ENCODE assay signal across 27 cellular contexts in the genomic region with DNA sequence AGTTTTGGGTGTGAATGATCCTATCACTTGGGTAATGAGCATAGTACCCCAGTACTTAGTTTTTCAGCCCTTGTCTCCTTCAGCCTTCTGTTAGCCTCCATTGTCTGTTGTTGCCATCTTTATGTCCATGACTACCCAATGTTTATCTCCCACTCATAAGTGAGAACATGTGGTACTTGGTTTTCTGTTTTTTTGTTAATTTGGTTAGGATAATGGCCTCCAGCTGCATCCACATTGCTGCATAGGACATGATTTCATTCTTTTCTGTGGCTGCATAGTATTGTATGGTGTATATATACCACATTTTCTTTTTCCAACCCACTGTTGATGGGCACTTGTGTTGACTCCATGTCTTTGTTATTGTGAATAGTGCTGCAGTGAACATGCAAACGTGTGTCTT. TPM values are rescaled to one million over a fixed set of nuclear protein-coding genes. Genes with fewer than 3 reads are reported as not detected.
"Had no signal": no experiment of that assay in that cellular context is flagged by ENCODE, and none has a peak within 500 bp of the region (broad histone marks: within the 10 kb centered on the region; RNA-seq: fewer than 3 reads in every experiment).

No MANE protein-coding gene starts in this region.

- FAIRE-seq: endometrium, islet of Langerhans, pancreas had no signal

- H3K4me1 ChIP-seq: gastroesophageal sphincter, psoas muscle, right atrium auricular region, spleen, testis, uterus had no signal

- H3K27ac ChIP-seq: gastroesophageal sphincter, pancreas, psoas muscle, right atrium auricular region, spleen, testis, uterus had no signal

- H3K4me3 ChIP-seq: gastroesophageal sphincter, pancreas, psoas muscle, right atrium auricular region, spleen, testis, uterus had no signal

- H3K4me1 Mint-ChIP-seq: activated CD4-positive, alpha-beta memory T cell treated with anti-CD3 and anti-CD28 coated beads, Interleukin-2, amount 10 ng/mL, durations not matched to agents 7 days and 5 days; activated CD4-positive, alpha-beta T cell treated with anti-CD3 and anti-CD28 coated beads, Interleukin-2, amount 10 ng/mL, durations not matched to agents 24 days and 14 days; activated naive CD8-positive, alpha-beta T cell treated with anti-CD3 and anti-CD28 coated beads, Interleukin-2, amount 50 U/mL, for 24 hours; brain; nephron progenitor cell had no signal

- H3K36me3 Mint-ChIP-seq: brain had no signal

- H3K9me3 Mint-ChIP-seq: activated T-helper 1 cell treated with anti-CD3 and anti-CD28 coated beads, Interleukin-12 subunit alpha, Interleukin-12 subunit beta, Interleukin-2, Interleukin-4 antibody, amounts not matched to agents 30 ng/mL and 10 ng/mL and 1 ng/mL, durations not matched to agents 14 hours and 24 hours and 36 hours had no signal

- H3K4me3 Mint-ChIP-seq: activated CD4-positive, alpha-beta memory T cell treated with anti-CD3 and anti-CD28 coated beads, Interleukin-2, amount 10 ng/mL, durations not matched to agents 7 days and 5 days; activated CD4-positive, alpha-beta T cell treated with anti-CD3 and anti-CD28 coated beads, Interleukin-2, amount 10 ng/mL, durations not matched to agents 24 days and 14 days; activated naive CD8-positive, alpha-beta T cell treated with anti-CD3 and anti-CD28 coated beads, Interleukin-2, amount 50 U/mL, for 24 hours; activated T-helper 1 cell treated with anti-CD3 and anti-CD28 coated beads, Interleukin-12 subunit alpha, Interleukin-12 subunit beta, Interleukin-2, Interleukin-4 antibody, amounts not matched to agents 30 ng/mL and 10 ng/mL and 1 ng/mL, durations not matched to agents 14 hours and 24 hours and 36 hours; brain; memory B cell; nephron progenitor cell had no signal

- H3K27me3 ChIP-seq: gastroesophageal sphincter, pancreas, right atrium auricular region, spleen, testis, uterus had no signal

- H3K36me3 ChIP-seq: gastroesophageal sphincter, pancreas, right atrium auricular region, spleen, uterus had no signal

- H3K27me3 Mint-ChIP-seq: activated CD4-positive, alpha-beta memory T cell treated with anti-CD3 and anti-CD28 coated beads, Interleukin-2, amount 10 ng/mL, durations not matched to agents 7 days and 5 days; activated CD4-positive, alpha-beta T cell treated with anti-CD3 and anti-CD28 coated beads, Interleukin-2, amount 10 ng/mL, durations not matched to agents 24 days and 14 days; activated naive CD8-positive, alpha-beta T cell treated with anti-CD3 and anti-CD28 coated beads, Interleukin-2, amount 50 U/mL, for 24 hours; brain; memory B cell had no signal

- H3K9me3 ChIP-seq: gastroesophageal sphincter, pancreas, psoas muscle, right atrium auricular region, testis, uterus had no signal

- DNase-seq: activated CD4-positive, alpha-beta memory T cell treated with anti-CD3 and anti-CD28 coated beads, Interleukin-2, amount 10 ng/mL, durations not matched to agents 7 days and 5 days; activated CD4-positive, alpha-beta T cell treated with anti-CD3 and anti-CD28 coated beads, Interleukin-2, amount 10 ng/mL, durations not matched to agents 24 days and 14 days; activated gamma-delta T cell; activated naive CD4-positive, alpha-beta T cell treated with anti-CD3 and anti-CD28 coated beads, Interleukin-2, amount 50 U/mL, for 16 hours; activated naive CD8-positive, alpha-beta T cell treated with anti-CD3 and anti-CD28 coated beads, Interleukin-2, amount 50 U/mL, for 24 hours; activated T-cell treated with anti-CD3 and anti-CD28 coated beads for 4 hours; aorta; head of caudate nucleus; hypothalamus; left cardiac atrium; nephron progenitor cell; pancreas; psoas muscle; spleen; stimulated activated CD4-positive, alpha-beta T cell treated with anti-CD3 and anti-CD28 coated beads, Interleukin-4, amount 100 ng/mL, for 1 hour; stimulated activated naive CD4-positive, alpha-beta T cell; testis; uterus had no signal

- H3K27ac Mint-ChIP-seq: activated CD4-positive, alpha-beta memory T cell treated with anti-CD3 and anti-CD28 coated beads, Interleukin-2, amount 10 ng/mL, durations not matched to agents 7 days and 5 days; activated CD4-positive, alpha-beta T cell treated with anti-CD3 and anti-CD28 coated beads, Interleukin-2, amount 10 ng/mL, durations not matched to agents 24 days and 14 days; activated naive CD8-positive, alpha-beta T cell treated with anti-CD3 and anti-CD28 coated beads, Interleukin-2, amount 50 U/mL, for 24 hours; activated T-helper 1 cell treated with anti-CD3 and anti-CD28 coated beads, Interleukin-12 subunit alpha, Interleukin-12 subunit beta, Interleukin-2, Interleukin-4 antibody, amounts not matched to agents 30 ng/mL and 10 ng/mL and 1 ng/mL, durations not matched to agents 14 hours and 24 hours and 36 hours; memory B cell; nephron progenitor cell had no signal

- ATAC-seq: activated naive CD8-positive, alpha-beta T cell treated with anti-CD3 and anti-CD28 coated beads, Interleukin-2, amount 50 U/mL, for 24 hours; gastroesophageal sphincter; left cardiac atrium; pancreas; psoas muscle had no signal

RNA-seq across cellular contexts. Expression of a gene that starts 39.6 kb away (rescaled TPM):
- total RNA-seq: epithelial cell of proximal tubule had no signal
- polyA plus RNA-seq: aorta, liver had no signal
